Comparison of ENCODE assay signal across 18 cellular contexts in the genomic region with DNA sequence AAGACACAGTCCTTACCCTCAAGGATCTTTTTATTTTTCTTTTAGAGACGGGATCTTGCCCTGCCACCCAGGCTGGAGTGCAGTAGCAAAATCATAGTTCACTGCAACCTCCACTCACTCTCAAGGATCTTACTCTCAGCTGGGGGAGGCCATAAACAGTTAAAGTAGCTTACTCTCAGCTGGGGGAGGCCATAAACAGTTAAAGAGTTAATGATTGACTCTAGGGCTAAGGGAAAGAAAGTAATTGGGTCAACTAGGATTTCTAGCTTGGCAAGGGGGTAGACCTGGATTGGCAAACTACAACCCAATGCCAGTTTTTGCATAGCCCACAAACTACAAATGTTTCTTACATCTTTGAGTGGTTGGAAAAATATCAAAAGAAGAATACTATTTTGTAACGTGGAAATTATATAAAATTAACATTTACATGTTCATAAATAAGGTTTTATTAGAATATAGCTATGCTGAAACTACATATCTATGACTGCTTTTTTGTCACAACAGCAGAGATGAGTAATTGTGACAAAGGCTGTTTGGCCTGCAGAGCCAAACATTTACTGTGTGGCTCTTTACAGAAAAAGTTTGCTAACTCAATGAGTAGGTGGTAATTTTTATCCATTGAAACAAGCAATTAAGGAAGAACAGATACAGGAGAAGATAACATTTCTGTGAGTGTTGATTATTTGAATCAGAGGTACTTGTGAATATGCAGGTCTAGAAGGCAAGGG. TPM values are rescaled to one million over a fixed set of nuclear protein-coding genes. Genes with fewer than 3 reads are reported as not detected.
DNase-seq lines count a peak whose midpoint lies in the region; ATAC-seq and FAIRE-seq lines count a peak whose summit lies in the region.
"Had no signal": no experiment of that assay in that cellular context is flagged by ENCODE, and none has a peak within 500 bp of the region (broad histone marks: within the 10 kb centered on the region; RNA-seq: fewer than 3 reads in every experiment).

No MANE protein-coding gene starts in this region.

- H3K27ac Mint-ChIP-seq in activated CD4-positive, alpha-beta T cell treated with anti-CD3 and anti-CD28 coated beads, Interleukin-2, amount 10 ng/mL, durations not matched to agents 24 days and 14 days: peak overlapping the region; percentile 52
- peak overlapping the region; percentile 72 for H3K27ac Mint-ChIP-seq in activated T-helper 1 cell treated with anti-CD3 and anti-CD28 coated beads, Interleukin-12 subunit alpha, Interleukin-12 subunit beta, Interleukin-2, Interleukin-4 antibody, amounts not matched to agents 30 ng/mL and 10 ng/mL and 1 ng/mL, durations not matched to agents 14 hours and 24 hours and 36 hours
- H3K27ac Mint-ChIP-seq: dendritic cell treated with granulocyte-macrophage colony-stimulating factor and Interleukin-4, amounts not matched to agents 40 ng/mL and 50 ng/mL, for 4 days had no signal

- DNase-seq in activated CD4-positive, alpha-beta T cell treated with anti-CD3 and anti-CD28 coated beads, Interleukin-2, amount 10 ng/mL, durations not matched to agents 24 days and 14 days: no peak
- DNase-seq in activated CD4-positive, alpha-beta T cell treated with anti-CD3 and anti-CD28 coated beads for 48 hours: no peak
- no peak for DNase-seq in activated T-helper 1 cell treated with anti-CD3 and anti-CD28 coated beads, Interleukin-12 subunit alpha, Interleukin-12 subunit beta, Interleukin-2, Interleukin-4 antibody, amounts not matched to agents 30 ng/mL and 10 ng/mL and 1 ng/mL, durations not matched to agents 14 hours and 24 hours and 36 hours (ENCODE audit: low spot score)
- peak; percentile 83 for DNase-seq in renal cortical epithelial cell (ENCODE audit: low read depth)
- no peak for DNase-seq in RCC 7860 (ENCODE audit: low spot score)
- no peak for DNase-seq in effector CD4-positive, alpha-beta T cell
- DNase-seq: activated naive CD4-positive, alpha-beta T cell treated with anti-CD3 and anti-CD28 coated beads, Interleukin-2, amount 50 U/mL, for 16 hours; C1 segment of cervical spinal cord; DMS 273 treated with DMSO at 0.1 percent for 48 hours; foreskin melanocyte; naive B cell; NCI-H1436; SW 1271 had no signal

- H3K4me3 Mint-ChIP-seq in activated CD4-positive, alpha-beta T cell treated with anti-CD3 and anti-CD28 coated beads, Interleukin-2, amount 10 ng/mL, durations not matched to agents 24 days and 14 days: no peak overlapping the region
- H3K4me3 Mint-ChIP-seq in activated T-helper 1 cell treated with anti-CD3 and anti-CD28 coated beads, Interleukin-12 subunit alpha, Interleukin-12 subunit beta, Interleukin-2, Interleukin-4 antibody, amounts not matched to agents 30 ng/mL and 10 ng/mL and 1 ng/mL, durations not matched to agents 14 hours and 24 hours and 36 hours: no peak overlapping the region
- H3K4me3 Mint-ChIP-seq: dendritic cell treated with granulocyte-macrophage colony-stimulating factor and Interleukin-4, amounts not matched to agents 40 ng/mL and 50 ng/mL, for 4 days had no signal

- no peak for ATAC-seq in GM21825 (IDR thresholded peaks at IDR 0.05; ENCODE audit: unreplicated experiment)

- no peaks in the 10 kb centered on the region for H3K9me3 Mint-ChIP-seq in activated CD4-positive, alpha-beta T cell treated with anti-CD3 and anti-CD28 coated beads, Interleukin-2, amount 10 ng/mL, durations not matched to agents 24 days and 14 days
- no peaks in the 10 kb centered on the region for H3K9me3 Mint-ChIP-seq in activated T-helper 1 cell treated with anti-CD3 and anti-CD28 coated beads, Interleukin-12 subunit alpha, Interleukin-12 subunit beta, Interleukin-2, Interleukin-4 antibody, amounts not matched to agents 30 ng/mL and 10 ng/mL and 1 ng/mL, durations not matched to agents 14 hours and 24 hours and 36 hours
- H3K9me3 Mint-ChIP-seq: dendritic cell treated with granulocyte-macrophage colony-stimulating factor and Interleukin-4, amounts not matched to agents 40 ng/mL and 50 ng/mL, for 4 days; naive B cell had no signal

- H3K27me3 Mint-ChIP-seq in activated CD4-positive, alpha-beta T cell treated with anti-CD3 and anti-CD28 coated beads, Interleukin-2, amount 10 ng/mL, durations not matched to agents 24 days and 14 days: no peaks in the 10 kb centered on the region
- no peaks in the 10 kb centered on the region for H3K27me3 Mint-ChIP-seq in activated T-helper 1 cell treated with anti-CD3 and anti-CD28 coated beads, Interleukin-12 subunit alpha, Interleukin-12 subunit beta, Interleukin-2, Interleukin-4 antibody, amounts not matched to agents 30 ng/mL and 10 ng/mL and 1 ng/mL, durations not matched to agents 14 hours and 24 hours and 36 hours (ENCODE audit: insufficient read depth)
- H3K27me3 Mint-ChIP-seq: dendritic cell treated with granulocyte-macrophage colony-stimulating factor and Interleukin-4, amounts not matched to agents 40 ng/mL and 50 ng/mL, for 4 days; naive B cell had no signal

- intact Hi-C loops in activated CD4-positive, alpha-beta T cell treated with anti-CD3 and anti-CD28 coated beads, Interleukin-2, amount 10 ng/mL, durations not matched to agents 24 days and 14 days (cut with micrococcal nuclease): no loop called here
- intact Hi-C loops in activated T-helper 1 cell treated with anti-CD3 and anti-CD28 coated beads, Interleukin-12 subunit alpha, Interleukin-12 subunit beta, Interleukin-2, Interleukin-4 antibody, amounts not matched to agents 30 ng/mL and 10 ng/mL and 1 ng/mL, durations not matched to agents 14 hours and 24 hours and 36 hours (cut with micrococcal nuclease): no loop called here

- H3K4me1 Mint-ChIP-seq in activated CD4-positive, alpha-beta T cell treated with anti-CD3 and anti-CD28 coated beads, Interleukin-2, amount 10 ng/mL, durations not matched to agents 24 days and 14 days: peaks cover 16% of the 10 kb centered on the region
- H3K4me1 Mint-ChIP-seq in activated T-helper 1 cell treated with anti-CD3 and anti-CD28 coated beads, Interleukin-12 subunit alpha, Interleukin-12 subunit beta, Interleukin-2, Interleukin-4 antibody, amounts not matched to agents 30 ng/mL and 10 ng/mL and 1 ng/mL, durations not matched to agents 14 hours and 24 hours and 36 hours (ENCODE audit: low read depth): peaks cover 8% of the 10 kb centered on the region

- H3K36me3 Mint-ChIP-seq in activated CD4-positive, alpha-beta T cell treated with anti-CD3 and anti-CD28 coated beads, Interleukin-2, amount 10 ng/mL, durations not matched to agents 24 days and 14 days (ENCODE audit: low read depth): peaks cover 28% of the 10 kb centered on the region
- H3K36me3 Mint-ChIP-seq in activated T-helper 1 cell treated with anti-CD3 and anti-CD28 coated beads, Interleukin-12 subunit alpha, Interleukin-12 subunit beta, Interleukin-2, Interleukin-4 antibody, amounts not matched to agents 30 ng/mL and 10 ng/mL and 1 ng/mL, durations not matched to agents 14 hours and 24 hours and 36 hours (ENCODE audit: low read depth): peaks cover 14% of the 10 kb centered on the region

- FAIRE-seq in islet of Langerhans (lab: Jason Lieb, UNC) (peak; percentile 9), RCC 7860 (lab: Jason Lieb, UNC) (no peak)
- FAIRE-seq: HTR-8/SVneo, TTC549 had no signal

RNA-seq across cellular contexts. Expression of a gene that starts 46.4 kb away (rescaled TPM):
- total RNA-seq in activated CD4-positive, alpha-beta T cell treated with anti-CD3 and anti-CD28 coated beads, Interleukin-2, amount 10 ng/mL, durations not matched to agents 24 days and 14 days: 66.5 and 71.5 TPM in 2 replicates
- total RNA-seq in activated T-helper 1 cell treated with anti-CD3 and anti-CD28 coated beads, Interleukin-12 subunit alpha, Interleukin-12 subunit beta, Interleukin-2, Interleukin-4 antibody, amounts not matched to agents 30 ng/mL and 10 ng/mL and 1 ng/mL, durations not matched to agents 14 hours and 24 hours and 36 hours: 64.0 and 67.5 TPM in 2 replicates
- 31.3 and 50.6 TPM in 2 replicates for total RNA-seq in renal cortical epithelial cell
